Comparison of ENCODE assay signal across 1 cellular context in genomic region chr2:113840463-113840975, GRCh38.
A peak's percentile ranks its signal among the peaks of the same experiment; 100 is the strongest.
TF ChIP-seq lines count a peak whose summit lies in the region.

No MANE protein-coding gene starts in this region.

TF ChIP-seq in GM23338, 12 proteins besides CTCF, POLR2A, EP300 and RAD21 (continued from another document):
- peak; percentile 67 for TF ChIP-seq ZNF462 (CRISPR knock-in tag; IDR thresholded peaks at IDR 0.05)
